Comparison of ENCODE assay signal across 10 cellular contexts in genomic region chr13:114112231-114112825, GRCh38. TPM values are rescaled to one million over a fixed set of nuclear protein-coding genes. Genes with fewer than 3 reads are reported as not detected.
A peak's percentile ranks its signal among the peaks of the same experiment; 100 is the strongest.
DNase-seq lines count a peak whose midpoint lies in the region; ATAC-seq and TF ChIP-seq lines count a peak whose summit lies in the region.
"Had no signal": no experiment of that assay in that cellular context is flagged by ENCODE, and none has a peak within 500 bp of the region (broad histone marks: within the 10 kb centered on the region; RNA-seq: fewer than 3 reads in every experiment).

No MANE protein-coding gene starts in this region.

- in situ Hi-C loops in GM23248 (cut with MboI): no loop called here

- H3K9me2 ChIP-seq in GM23248 (ENCODE audit: insufficient read depth): no peaks in the 10 kb centered on the region

- no peaks in the 10 kb centered on the region for H3K27me3 ChIP-seq in GM23248 (replicated peaks; ENCODE audit: insufficient read depth)
- H3K27me3 ChIP-seq in RWPE2 (ENCODE audit: insufficient read depth, poor library complexity, severe bottlenecking): no peaks in the 10 kb centered on the region
- H3K27me3 ChIP-seq in esophagus squamous epithelium: no peaks in the 10 kb centered on the region
- no peaks in the 10 kb centered on the region for H3K27me3 ChIP-seq in ovary
- H3K27me3 ChIP-seq in prostate gland (replicated peaks; ENCODE audit: insufficient read depth): no peaks in the 10 kb centered on the region
- H3K27me3 ChIP-seq: MG63 had no signal

- H3K9ac ChIP-seq in GM23248: 0 out of 2 replicates have a peak overlapping the region, but pooled peaks have one; percentile 36

- peaks cover 92% of the 10 kb centered on the region for H3K79me2 ChIP-seq in GM23248 (ENCODE audit: insufficient read depth)

- no peaks in the 10 kb centered on the region for H3K36me3 ChIP-seq in GM23248 (ENCODE audit: low read depth)
- no peaks in the 10 kb centered on the region for H3K36me3 ChIP-seq in RWPE2 (ENCODE audit: low read depth)
- no peaks in the 10 kb centered on the region for H3K36me3 ChIP-seq in esophagus squamous epithelium
- H3K36me3 ChIP-seq in ovary: no peaks in the 10 kb centered on the region
- H3K36me3 ChIP-seq in prostate gland: no peaks in the 10 kb centered on the region

- no peak for TF ChIP-seq CTCF in RWPE2 (IDR thresholded peaks at IDR 0.05; ENCODE audit: poor library complexity, severe bottlenecking)
- TF ChIP-seq CTCF in esophagus squamous epithelium (IDR thresholded peaks at IDR 0.05): no peak
- no peak for TF ChIP-seq CTCF in ovary (IDR thresholded peaks at IDR 0.05)
- no peak for TF ChIP-seq CTCF in prostate gland (IDR thresholded peaks at IDR 0.05)

- peaks cover 21% of the 10 kb centered on the region for H3F3A ChIP-seq in GM23248 (ENCODE audit: insufficient read depth)

- no peaks in the 10 kb centered on the region for H4K20me1 ChIP-seq in GM23248 (ENCODE audit: insufficient read depth)

- ATAC-seq in RWPE2 (ENCODE audit: low read depth) (no peak), GM18517 (IDR thresholded peaks at IDR 0.05; ENCODE audit: unreplicated experiment) (no peak)

- no peak overlapping the region for H3K4me2 ChIP-seq in GM23248 (ENCODE audit: unreplicated experiment)

- H2AFZ ChIP-seq in GM23248: no peak overlapping the region

- H3K9me3 ChIP-seq in GM23248 (ENCODE audit: low read depth) (no peaks in the 10 kb centered on the region), RWPE2 (ENCODE audit: severe bottlenecking) (no peaks in the 10 kb centered on the region), esophagus squamous epithelium (no peaks in the 10 kb centered on the region), ovary (no peaks in the 10 kb centered on the region), prostate gland (no peaks in the 10 kb centered on the region)
- H3K9me3 ChIP-seq: MG63 had no signal

- H3K27ac ChIP-seq in GM23248 (no peak overlapping the region; the same call in 1 of the 2 replicates), RWPE2 (ENCODE audit: poor library complexity, severe bottlenecking) (no peak overlapping the region), esophagus squamous epithelium (peak overlapping the region; percentile 28 to 82 (median 65)), ovary (no peak overlapping the region), prostate gland (no peak overlapping the region)

- 79 to 81% methylated on average over 25 of the region's 25 CpGs for WGBS in GM23248 (ENCODE audit: low coverage in 1 of 2, low lambda C conversion rate in 2 of 2, missing lambda C conversion rate in 2 of 2), 2 experiments
- WGBS in esophagus squamous epithelium, 2 donors: 72 to 77% methylated on average over 12 to 14 of the region's 25 CpGs
- WGBS in ovary, 3 donors: 78 to 86% (median 82%) methylated on average over 25 of the region's 25 CpGs
- whole genome bisulfite sequencing in prostate gland: 61% methylated on average over 22 of the region's 25 CpGs

- TF ChIP-seq EP300 in ovary (IDR thresholded peaks at IDR 0.05): no peak

- TF ChIP-seq POLR2A in esophagus squamous epithelium (IDR thresholded peaks at IDR 0.05) (no peak), ovary (IDR thresholded peaks at IDR 0.05) (no peak), prostate gland (IDR thresholded peaks at IDR 0.05) (no peak)

- peaks cover 44% of the 10 kb centered on the region for H3K4me1 ChIP-seq in GM23248 (ENCODE audit: insufficient read depth)
- H3K4me1 ChIP-seq in RWPE2 (ENCODE audit: insufficient read depth, poor library complexity, severe bottlenecking): peaks cover 11% of the 10 kb centered on the region
- peaks cover 0 to 64% (median 28%) of the 10 kb centered on the region in 3 donors for H3K4me1 ChIP-seq in esophagus squamous epithelium
- peaks cover 6% of the 10 kb centered on the region for H3K4me1 ChIP-seq in ovary (ENCODE audit: insufficient read depth)
- no peaks in the 10 kb centered on the region for H3K4me1 ChIP-seq in prostate gland (replicated peaks)

- intact Hi-C loops in esophagus squamous epithelium (cut with DNase I): no loop called here
- intact Hi-C loops in ovary (cut with DNase I): no loop called here
- intact Hi-C loops in prostate gland (cut with DNase I): no loop called here

- DNase-seq in GM23248 (no peak), RWPE2 (ENCODE audit: low spot score) (peak; percentile 35), esophagus squamous epithelium (lab: John Stamatoyannopoulos, UW) (no peak), ovary (peak in 4 of 5 donors; percentile 8 to 13 (median 11)), DMS 273 treated with DMSO at 0.1 percent for 48 hours (lab: John Stamatoyannopoulos, UW) (no peak), A172 (ENCODE audit: low spot score) (no peak), prostate gland (ENCODE audit: low spot score) (no peak)
- DNase-seq: MG63; stimulated activated CD4-positive, alpha-beta T cell treated with anti-CD3 and anti-CD28 coated beads, Interleukin-2, amount 100 ng/mL, for 48 hours had no signal

- H3K4me3 ChIP-seq in GM23248 (no peak overlapping the region), RWPE2 (ENCODE audit: severe bottlenecking) (no peak overlapping the region), esophagus squamous epithelium (no peak overlapping the region), ovary (no peak overlapping the region), prostate gland (no peak overlapping the region)
- H3K4me3 ChIP-seq: MG63 had no signal

RNA-seq across cellular contexts. Expression of gene RASA3, which starts 20.1 kb away (rescaled TPM):
- total RNA-seq in GM23248 (2014; rRNA removed; shearing (Covaris generic)): 36.7 and 46.2 TPM in 2 replicates
- polyA plus RNA-seq in GM23248 (2016; fragmentation: Nextera tagmentation; extraction: Ambion mirVana) (30.0 and 34.3 TPM in 2 replicates), ovary (1 to 10 TPM; 6.8 to 9.8 TPM)
- total RNA-seq in esophagus squamous epithelium (1 to 10 TPM; 1.4 to 8.8 (median 3.1) TPM), ovary (10 to 100 TPM in 3 of 7 donors, 1 to 10 TPM in 4; 5.4 to 16.9 (median 9.4) TPM), prostate gland (10 to 100 TPM in 1 of 2 donors, 1 to 10 TPM in 1; 8.6 to 12.5 TPM)
- total RNA-seq in A172 (2014; rRNA removed; shearing (Covaris generic)): 17.8 and 21.4 TPM in 2 replicates

Comparison
In these comparisons a context has a peak if more than half of its experiments do, and no peak if none do; other contexts are left out.
1. DNase-seq: peak in RWPE2 (single experiment) and ovary (4 of 5); none in GM23248 (single experiment), esophagus squamous epithelium (single experiment), DMS 273 treated with DMSO at 0.1 percent for 48 hours (single experiment), A172 (single experiment) and prostate gland (single experiment).
2. H3K27ac ChIP-seq: peak in esophagus squamous epithelium (4 of 4); none in GM23248 (single experiment), RWPE2 (single experiment), ovary (0 of 2) and prostate gland (0 of 2).